21 cellular contexts compared by ENCODE assay signal in genomic region chr1:227778401-227778947, GRCh38. TPM values are rescaled to one million over a fixed set of nuclear protein-coding genes. Genes with fewer than 3 reads are reported as not detected.
DNase-seq lines count a peak whose midpoint lies in the region; FAIRE-seq and TF ChIP-seq lines count a peak whose summit lies in the region.
"Had no signal": no experiment of that assay in that cellular context is flagged by ENCODE, and none has a peak within 500 bp of the region (broad histone marks: within the 10 kb centered on the region; RNA-seq: fewer than 3 reads in every experiment).

No MANE protein-coding gene starts in this region.

- TF ChIP-seq CTCF in brain microvascular endothelial cell (IDR thresholded peaks at IDR 0.05; ENCODE audit: low read depth, low read length, missing control alignments), result no peak

- H3K4me3 ChIP-seq in H7 (ENCODE audit: insufficient read depth, low read depth, low read length) (no peak overlapping the region), brain microvascular endothelial cell (ENCODE audit: low read depth, low read length) (no peak overlapping the region)
- H3K4me3 ChIP-seq: ascending aorta, Peyer's patch, right lobe of liver, suprapubic skin had no signal

- DNase-seq in AG08396 (ENCODE audit: low spot score), result peak; percentile 67
- DNase-seq in H7, result peak; percentile 40
- DNase-seq in amniotic stem cell (lab: John Stamatoyannopoulos, UW), result peak; percentile 18
- DNase-seq in mesenteric fat pad (ENCODE audit: low spot score), result peak; percentile 74
- no peak for DNase-seq in NOMO-1 treated with dmso at 0.1 percent for 144 hours (lab: John Stamatoyannopoulos, UW; ENCODE audit: unreplicated experiment)
- DNase-seq in brain microvascular endothelial cell, result no peak
- DNase-seq in D341Med (ENCODE audit: low spot score), result no peak
- no peak for DNase-seq in urothelium cell line (ENCODE audit: low spot score)
- DNase-seq: activated gamma-delta T cell treated with Interleukin-2 at 50 U/mL for 16 hours, Calu3, dermis blood vessel endothelial cell, mesendoderm, NCI-H82 had no signal

- in situ Hi-C loops in brain microvascular endothelial cell (cut with HindIII; ENCODE audit: low pct_ligation_motif_present, low sequenced_read_pairs), result no loop called here

- H3K36me3 ChIP-seq in H7 (replicated peaks; ENCODE audit: control insufficient read depth, insufficient read depth, low read length) (peaks cover 4% of the 10 kb centered on the region), brain microvascular endothelial cell (replicated peaks) (no peaks in the 10 kb centered on the region)

- no peaks in the 10 kb centered on the region for H3K27me3 ChIP-seq in H7 (ENCODE audit: control insufficient read depth, insufficient read depth, low read length)
- H3K27me3 ChIP-seq in brain microvascular endothelial cell (replicated peaks), result no peaks in the 10 kb centered on the region
- H3K27me3 ChIP-seq: ascending aorta, Peyer's patch, right lobe of liver, suprapubic skin had no signal

- no peak overlapping the region for H3K27ac ChIP-seq in brain microvascular endothelial cell
- H3K27ac ChIP-seq: ascending aorta, Peyer's patch, right lobe of liver, suprapubic skin had no signal

- FAIRE-seq in urothelium cell line (lab: Jason Lieb, UNC), result no peak
- FAIRE-seq: islet of Langerhans had no signal

RNA-seq across cellular contexts. Expression of gene PRSS38, which starts 37.0 kb away (rescaled TPM):
- not detected in 2 replicates for total RNA-seq in H7 (2014; rRNA removed; shearing (Covaris generic))
- total RNA-seq in mesenteric fat pad, result not detected
- total RNA-seq: activated CD8-positive, alpha-beta memory T cell treated with anti-CD3 and anti-CD28 coated beads for 36 hours; ascending aorta; Calu3; dermis blood vessel endothelial cell; epithelial cell of proximal tubule; Peyer's patch; right lobe of liver; suprapubic skin; WTC11 had no signal

RNA-seq across cellular contexts. Expression of gene SNAP47, which starts 43.2 kb away (rescaled TPM):
- total RNA-seq in H7 (2014; rRNA removed; shearing (Covaris generic)), result 122 and 123 TPM in 2 replicates
- 18.8 TPM for total RNA-seq in mesenteric fat pad

RNA-seq across cellular contexts. Expression of gene JMJD4, which starts 43.4 kb away (rescaled TPM):
- total RNA-seq in H7 (2014; rRNA removed; shearing (Covaris generic)), result 45.3 and 54.4 TPM in 2 replicates
- total RNA-seq in mesenteric fat pad, result 18.4 TPM

Comparison
In these comparisons a context has a peak if more than half of its experiments do, and no peak if none do; other contexts are left out.
1. DNase-seq: peak in AG08396 (single experiment), H7 (single experiment), amniotic stem cell (single experiment) and mesenteric fat pad (single experiment); none in NOMO-1 treated with dmso at 0.1 percent for 144 hours (single experiment), brain microvascular endothelial cell (single experiment), D341Med (single experiment) and urothelium cell line (single experiment).